ENCODE assay signal across 22 cellular contexts in the genomic region with DNA sequence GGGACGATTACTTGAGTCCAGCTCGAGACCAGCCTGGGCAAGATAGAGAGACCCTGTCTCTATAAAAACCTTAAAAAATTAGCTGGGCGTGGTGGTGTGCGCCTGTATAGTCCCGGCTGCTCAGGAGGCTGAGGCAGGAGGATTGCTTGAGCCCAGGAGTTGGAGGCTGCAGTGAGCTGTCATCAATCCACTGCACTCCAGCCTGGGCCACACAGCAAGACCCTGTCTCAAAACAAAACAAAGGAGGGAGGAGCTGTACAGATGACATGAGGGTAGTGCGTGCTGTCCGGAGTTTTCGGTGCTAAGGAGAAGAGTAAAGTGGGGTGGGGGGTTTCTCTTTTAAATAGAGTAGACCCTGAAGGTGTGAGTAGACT. TPM values are rescaled to one million over a fixed set of nuclear protein-coding genes. Genes with fewer than 3 reads are reported as not detected.
DNase-seq lines count a peak whose midpoint lies in the region; ATAC-seq, FAIRE-seq and TF ChIP-seq lines count a peak whose summit lies in the region.
"Had no signal": no experiment of that assay in that cellular context is flagged by ENCODE, and none has a peak within 500 bp of the region (broad histone marks: within the 10 kb centered on the region; RNA-seq: fewer than 3 reads in every experiment).

No MANE protein-coding gene starts in this region.

- H2AFZ ChIP-seq in HepG2 (ENCODE audit: low read length) (no peak overlapping the region), astrocyte (ENCODE audit: low read depth, low read length) (no peak overlapping the region), neural progenitor cell (replicated peaks) (no peak overlapping the region)
- H2AFZ ChIP-seq: GM23338 had no signal

- in situ Hi-C loops in HepG2 (cut with HindIII; ENCODE audit: extremely low pct_ligation_motif_present, low pct_unique_long_range_greater_than_20kb) = no loop called here

- no peak for TF ChIP-seq EP300 in HepG2 (IDR thresholded peaks at IDR 0.05; ENCODE audit: low read depth in 2 of 2, low read length in 2 of 2)
- no peak for TF ChIP-seq EP300 in HepG2 (CRISPR knock-in tag; IDR thresholded peaks at IDR 0.05; ENCODE audit: borderline replicate concordance)

- TF ChIP-seq CTCF in HepG2 (CRISPR knock-in tag; IDR thresholded peaks at IDR 0.05) = no peak
- no peak for TF ChIP-seq CTCF in right lobe of liver (IDR thresholded peaks at IDR 0.05)
- TF ChIP-seq CTCF in astrocyte (IDR thresholded peaks at IDR 0.05; ENCODE audit: insufficient read depth, low read depth, low read length) = no peak
- no peak for TF ChIP-seq CTCF in neural progenitor cell (IDR thresholded peaks at IDR 0.05)

- H3K36me3 Mint-ChIP-seq in astrocyte (ENCODE audit: low read depth, unreplicated experiment) = peaks cover 4% of the 10 kb centered on the region
- H3K36me3 Mint-ChIP-seq in neural progenitor cell = peaks cover 10% of the 10 kb centered on the region

- H3K9ac ChIP-seq in HepG2 (ENCODE audit: insufficient read depth, low read depth, low read length) = no peak overlapping the region
- H3K9ac ChIP-seq in astrocyte (ENCODE audit: low read length) = no peak overlapping the region
- no peak overlapping the region for H3K9ac ChIP-seq in neural progenitor cell

- ATAC-seq in HepG2 (no peak), right lobe of liver (no peak), HG03460 (IDR thresholded peaks at IDR 0.05; ENCODE audit: unreplicated experiment) (no peak)

- FAIRE-seq in HepG2 (lab: Jason Lieb, UNC) = no peak
- FAIRE-seq in astrocyte (lab: Jason Lieb, UNC) = no peak
- FAIRE-seq: A204.1, D721Med, G401.6, GM12891, GM19239, H54, HTR-8/SVneo had no signal

- H3K27ac Mint-ChIP-seq in astrocyte (ENCODE audit: unreplicated experiment) (peak overlapping the region; percentile 41), neural progenitor cell (peak overlapping the region; percentile 14)
- H3K27ac Mint-ChIP-seq: CD4-positive, alpha-beta T cell; GM23338; HFFc6; IgD-negative memory B cell had no signal

- TF ChIP-seq RAD21 in HepG2 (CRISPR knock-in tag; IDR thresholded peaks at IDR 0.05) = no peak

- no peak overlapping the region for H3K4me3 Mint-ChIP-seq in astrocyte (ENCODE audit: unreplicated experiment)
- no peak overlapping the region for H3K4me3 Mint-ChIP-seq in neural progenitor cell
- H3K4me3 Mint-ChIP-seq: CD4-positive, alpha-beta T cell; GM23338; HFFc6 had no signal

- H3K4me2 ChIP-seq in HepG2 (ENCODE audit: low read depth, low read length) = no peak overlapping the region
- no peak overlapping the region for H3K4me2 ChIP-seq in astrocyte (ENCODE audit: low read length)
- H3K4me2 ChIP-seq in neural progenitor cell = no peak overlapping the region
- H3K4me2 ChIP-seq: GM23338 had no signal

- H4K20me1 ChIP-seq in HepG2 (ENCODE audit: insufficient read depth, low read length) (no peaks in the 10 kb centered on the region), astrocyte (ENCODE audit: insufficient read depth, low read length) (peaks cover 16% of the 10 kb centered on the region), neural progenitor cell (ENCODE audit: low read depth) (peaks cover 3% of the 10 kb centered on the region)

- no peaks in the 10 kb centered on the region for H3K4me1 ChIP-seq in HepG2 (ENCODE audit: insufficient read depth, low read length)
- no peaks in the 10 kb centered on the region for H3K4me1 ChIP-seq in right lobe of liver
- H3K4me1 ChIP-seq in astrocyte (ENCODE audit: insufficient read depth, low read length) = no peaks in the 10 kb centered on the region
- H3K4me1 ChIP-seq in neural progenitor cell = no peaks in the 10 kb centered on the region
- H3K4me1 ChIP-seq: Caco-2 had no signal

- H3K27me3 ChIP-seq in HepG2 (ENCODE audit: control insufficient read depth in 1 of 2, insufficient read depth in 2 of 2, low read length in 2 of 2) (no peaks in the 10 kb centered on the region; a peak in 1 of 5 replicates), right lobe of liver (no peaks in the 10 kb centered on the region), astrocyte (ENCODE audit: insufficient read depth, low read length) (no peaks in the 10 kb centered on the region), neural progenitor cell (no peaks in the 10 kb centered on the region)

- BruUV-seq in HepG2 (replicated peaks; lab: Mats Ljungman, UMichigan) = no TSS peak

- H3K9me3 ChIP-seq in HepG2 (ENCODE audit: low read length) (no peaks in the 10 kb centered on the region), right lobe of liver (no peaks in the 10 kb centered on the region), astrocyte (ENCODE audit: insufficient read depth, low read depth, low read length) (no peaks in the 10 kb centered on the region), neural progenitor cell (ENCODE audit: low read depth) (no peaks in the 10 kb centered on the region)
- H3K9me3 ChIP-seq: Caco-2 had no signal

- H3K36me3 ChIP-seq in HepG2 (replicated peaks in 1 of 2; ENCODE audit: control insufficient read depth in 1 of 2, insufficient read depth in 2 of 2, low read length in 2 of 2) = peaks cover 32 to 67% of the 10 kb centered on the region in 2 experiments
- H3K36me3 ChIP-seq in right lobe of liver = peaks cover 0 to 28% (median 6%) of the 10 kb centered on the region in 4 donors
- H3K36me3 ChIP-seq in astrocyte (ENCODE audit: insufficient read depth, low read length) = peaks cover 13% of the 10 kb centered on the region
- H3K36me3 ChIP-seq in neural progenitor cell = no peaks in the 10 kb centered on the region

- H3K27me3 Mint-ChIP-seq in astrocyte (ENCODE audit: low read depth, unreplicated experiment) (no peaks in the 10 kb centered on the region), neural progenitor cell (ENCODE audit: insufficient read depth, low read depth) (peaks cover 3% of the 10 kb centered on the region)
- H3K27me3 Mint-ChIP-seq: CD4-positive, alpha-beta T cell; IgD-negative memory B cell had no signal

- no peaks in the 10 kb centered on the region for H3K4me1 Mint-ChIP-seq in astrocyte (ENCODE audit: low read depth, unreplicated experiment)
- no peaks in the 10 kb centered on the region for H3K4me1 Mint-ChIP-seq in neural progenitor cell
- H3K4me1 Mint-ChIP-seq: GM23338, IgD-negative memory B cell had no signal

- TF ChIP-seq POLR2A in HepG2 (IDR thresholded peaks at IDR 0.05; ENCODE audit: insufficient read depth in 1 of 2, low read depth in 2 of 2, low read length in 2 of 2) (no peak), right lobe of liver (IDR thresholded peaks at IDR 0.05) (no peak)

- H3K79me2 ChIP-seq in HepG2 (ENCODE audit: insufficient read depth, low read length) (no peaks in the 10 kb centered on the region), astrocyte (ENCODE audit: insufficient read depth, low read length) (peaks cover 8% of the 10 kb centered on the region), neural progenitor cell (ENCODE audit: low read depth) (no peaks in the 10 kb centered on the region)

- H3K9me3 Mint-ChIP-seq in astrocyte (ENCODE audit: unreplicated experiment) (no peaks in the 10 kb centered on the region), neural progenitor cell (no peaks in the 10 kb centered on the region)
- H3K9me3 Mint-ChIP-seq: CD4-positive, alpha-beta T cell; GM23338; HFFc6; IgD-negative memory B cell had no signal

- CTCF ChIA-PET in HepG2 (lab: Yijun Ruan, JAX; ENCODE audit: low intra/inter-chr PET ratio, low total read pairs) = no interaction called here

- intact Hi-C loops in HepG2 (cut with micrococcal nuclease; ENCODE audit: unreplicated experiment) (no loop called here), right lobe of liver (cut with DNase I) (loop anchor here in 1 of 2 donors (10.0 kb wide), 1 partner anchor 230 kb away; no protein-coding TSS in a partner anchor)

- H3K27ac ChIP-seq in HepG2 (ENCODE audit: extremely low read length, insufficient read depth, low read length) (no peak overlapping the region), right lobe of liver (no peak overlapping the region), astrocyte (ENCODE audit: low read depth, low read length) (no peak overlapping the region), neural progenitor cell (no peak overlapping the region)
- H3K27ac ChIP-seq: C4-2B had no signal

- DNase-seq in HepG2 (ENCODE audit: low spot score) (no peak), right lobe of liver (no peak), astrocyte (ENCODE audit: low read depth) (no peak), neural progenitor cell (ENCODE audit: low spot score) (no peak), NCI-H748 treated with DMSO at 0.1 percent for 48 hours (lab: John Stamatoyannopoulos, UW) (no peak)
- DNase-seq: AML-193, Caco-2, HCEC 1CT, HFFc6 had no signal

- POLR2A ChIA-PET in HepG2 (lab: Yijun Ruan, JAX) = no interaction called here

- peaks cover 4% of the 10 kb centered on the region for H3F3A ChIP-seq in neural progenitor cell (ENCODE audit: low read depth)

- 95% methylated on average over 8 of the region's 8 CpGs for WGBS in HepG2 (ENCODE audit: low lambda C conversion rate)
- WGBS in right lobe of liver (ENCODE audit: insufficient coverage, low coverage, low lambda C conversion rate, missing lambda C conversion rate) = 92% methylated on average over 4 of the region's 8 CpGs

- no peak overlapping the region for H3K4me3 ChIP-seq in HepG2 (replicated peaks in 1 of 3; ENCODE audit: insufficient read depth in 1 of 3, low read depth in 2 of 3, low read length in 3 of 3)
- H3K4me3 ChIP-seq in right lobe of liver = no peak overlapping the region
- H3K4me3 ChIP-seq in astrocyte (ENCODE audit: insufficient read depth, low read depth, low read length) = no peak overlapping the region
- no peak overlapping the region for H3K4me3 ChIP-seq in neural progenitor cell
- H3K4me3 ChIP-seq: GM23338 had no signal

RNA-seq across cellular contexts. Expression of a gene that starts 22.6 kb away (rescaled TPM):
- 47.9 and 51.1 TPM in 2 replicates for total RNA-seq in HepG2 (2016; rRNA removed; fragmentation: Illumina TruSeq; extraction: Trizol)
- 7.5 and 8.8 TPM in 2 replicates for total RNA-seq in HepG2 (2016; cell fraction: cytosol; rRNA removed; fragmentation: Illumina TruSeq; extraction: Trizol; ENCODE audit: low read depth)
- total RNA-seq in HepG2 (2016; cell fraction: insoluble cytoplasmic fraction; rRNA removed; fragmentation: Illumina TruSeq; extraction: Trizol) = 38.9 and 55.4 TPM in 2 replicates
- 11.6 and 13.8 TPM in 2 replicates for total RNA-seq in HepG2 (2016; cell fraction: membrane; rRNA removed; fragmentation: Illumina TruSeq; extraction: Trizol)
- 29.4 and 31.2 TPM in 2 replicates for total RNA-seq in HepG2 (2016; cell fraction: nucleus; rRNA removed; fragmentation: Illumina TruSeq; extraction: Trizol)
- polyA plus RNA-seq in HepG2 (2011; rRNA removed) = 20.0 and 26.0 TPM in 2 replicates
- polyA plus RNA-seq in HepG2 (2011; cell fraction: cytosol; rRNA removed) = 11.0 and 22.9 TPM in 2 replicates
- polyA plus RNA-seq in HepG2 (2011; cell fraction: nucleus; rRNA removed) = 50.4 and 56.5 TPM in 2 replicates
- 20.9 and 29.2 TPM in 2 replicates for polyA plus RNA-seq in HepG2 (2012)
- polyA plus RNA-seq in HepG2 (2016; cell fraction: cytosol; fragmentation: Illumina TruSeq; extraction: Trizol; ENCODE audit: low read depth) = 5.7 and 6.4 TPM in 2 replicates
- 59.0 and 65.1 TPM in 2 replicates for polyA plus RNA-seq in HepG2 (2016; cell fraction: insoluble cytoplasmic fraction; fragmentation: Illumina TruSeq; extraction: Trizol; ENCODE audit: low read depth)
- 8.6 and 10.8 TPM in 2 replicates for polyA plus RNA-seq in HepG2 (2016; cell fraction: membrane; fragmentation: Illumina TruSeq; extraction: Trizol; ENCODE audit: low read depth)
- 76.7 and 79.6 TPM in 2 replicates for polyA plus RNA-seq in HepG2 (2016; cell fraction: nucleus; fragmentation: Illumina TruSeq; extraction: Trizol; ENCODE audit: insufficient read depth, low read depth)
- 12.6 and 23.4 TPM in 2 replicates for polyA minus RNA-seq in HepG2 (2011; rRNA and poly(A)+ RNA removed; ENCODE audit: low replicate concordance)
- 10.2 and 16.9 TPM in 2 replicates for polyA minus RNA-seq in HepG2 (2011; cell fraction: cytosol; rRNA and poly(A)+ RNA removed)
- 12.0 and 12.8 TPM in 2 replicates for polyA minus RNA-seq in HepG2 (2011; cell fraction: nucleus; rRNA and poly(A)+ RNA removed)
- 10 to 100 TPM in 5 of 6 experiments, 1 to 10 TPM in 1; 8.4 to 16.3 (median 14.0) TPM for total RNA-seq in right lobe of liver
- 78.9 and 79.8 TPM in 2 replicates for total RNA-seq in astrocyte
- total RNA-seq in neural progenitor cell (ENCODE audit: low replicate concordance) = 36.0 and 166 TPM in 2 replicates

RNA-seq across cellular contexts. Expression of a gene that starts 23.6 kb away (rescaled TPM):
- total RNA-seq in HepG2 (2016; rRNA removed; fragmentation: Illumina TruSeq; extraction: Trizol) (0.80 and 1.3 TPM in 2 replicates), right lobe of liver (10 to 100 TPM; 28.4 to 51.2 (median 39.3) TPM), astrocyte (0.05 TPM in 1 of 2 replicates, not detected in the other), neural progenitor cell (ENCODE audit: low replicate concordance) (0.15 TPM in 1 of 2 replicates, not detected in the other)
- total RNA-seq in HepG2 (2016; cell fraction: cytosol; rRNA removed; fragmentation: Illumina TruSeq; extraction: Trizol; ENCODE audit: low read depth) = 1.2 and 1.4 TPM in 2 replicates
- 0.68 and 1.3 TPM in 2 replicates for total RNA-seq in HepG2 (2016; cell fraction: insoluble cytoplasmic fraction; rRNA removed; fragmentation: Illumina TruSeq; extraction: Trizol)
- total RNA-seq in HepG2 (2016; cell fraction: membrane; rRNA removed; fragmentation: Illumina TruSeq; extraction: Trizol) = 0.12 and 0.21 TPM in 2 replicates
- total RNA-seq in HepG2 (2016; cell fraction: nucleus; rRNA removed; fragmentation: Illumina TruSeq; extraction: Trizol) = 1.0 and 1.1 TPM in 2 replicates
- 1.1 and 1.9 TPM in 2 replicates for polyA plus RNA-seq in HepG2 (2011; rRNA removed)
- 0.72 and 0.76 TPM in 2 replicates for polyA plus RNA-seq in HepG2 (2011; cell fraction: cytosol; rRNA removed)
- 12.5 and 14.8 TPM in 2 replicates for polyA plus RNA-seq in HepG2 (2011; cell fraction: nucleus; rRNA removed)
- polyA plus RNA-seq in HepG2 (2012) = 0.82 and 1.4 TPM in 2 replicates
- 1.2 and 1.5 TPM in 2 replicates for polyA plus RNA-seq in HepG2 (2016; cell fraction: cytosol; fragmentation: Illumina TruSeq; extraction: Trizol; ENCODE audit: low read depth)
- polyA plus RNA-seq in HepG2 (2016; cell fraction: insoluble cytoplasmic fraction; fragmentation: Illumina TruSeq; extraction: Trizol; ENCODE audit: low read depth) = 0.48 and 0.53 TPM in 2 replicates
- 0.08 and 0.13 TPM in 2 replicates for polyA plus RNA-seq in HepG2 (2016; cell fraction: membrane; fragmentation: Illumina TruSeq; extraction: Trizol; ENCODE audit: low read depth)
- polyA plus RNA-seq in HepG2 (2016; cell fraction: nucleus; fragmentation: Illumina TruSeq; extraction: Trizol; ENCODE audit: insufficient read depth, low read depth) = 2.9 and 3.1 TPM in 2 replicates
- 0.19 and 0.78 TPM in 2 replicates for polyA minus RNA-seq in HepG2 (2011; rRNA and poly(A)+ RNA removed; ENCODE audit: low replicate concordance)
- polyA minus RNA-seq in HepG2 (2011; cell fraction: cytosol; rRNA and poly(A)+ RNA removed) = 1.1 and 1.3 TPM in 2 replicates
- polyA minus RNA-seq in HepG2 (2011; cell fraction: nucleus; rRNA and poly(A)+ RNA removed) = 1.0 and 1.6 TPM in 2 replicates
- total RNA-seq: CD4-positive, alpha-beta T cell; HFFc6 had no signal

RNA-seq across cellular contexts. Expression of a gene that starts 37.1 kb away (rescaled TPM):
- total RNA-seq in HepG2 (2016; rRNA removed; fragmentation: Illumina TruSeq; extraction: Trizol) (33.6 and 35.5 TPM in 2 replicates), right lobe of liver (10 to 100 TPM; 47.2 to 79.1 (median 58.8) TPM), astrocyte (61.0 and 63.6 TPM in 2 replicates), neural progenitor cell (ENCODE audit: low replicate concordance) (24.9 and 42.7 TPM in 2 replicates)
- 82.0 and 89.5 TPM in 2 replicates for total RNA-seq in HepG2 (2016; cell fraction: cytosol; rRNA removed; fragmentation: Illumina TruSeq; extraction: Trizol; ENCODE audit: low read depth)
- total RNA-seq in HepG2 (2016; cell fraction: insoluble cytoplasmic fraction; rRNA removed; fragmentation: Illumina TruSeq; extraction: Trizol) = 26.5 and 40.3 TPM in 2 replicates
- 92.4 and 97.7 TPM in 2 replicates for total RNA-seq in HepG2 (2016; cell fraction: membrane; rRNA removed; fragmentation: Illumina TruSeq; extraction: Trizol)
- 14.4 and 21.6 TPM in 2 replicates for total RNA-seq in HepG2 (2016; cell fraction: nucleus; rRNA removed; fragmentation: Illumina TruSeq; extraction: Trizol)
- 34.9 and 44.2 TPM in 2 replicates for polyA plus RNA-seq in HepG2 (2011; rRNA removed)
- 33.0 and 55.5 TPM in 2 replicates for polyA plus RNA-seq in HepG2 (2011; cell fraction: cytosol; rRNA removed)
- polyA plus RNA-seq in HepG2 (2011; cell fraction: nucleus; rRNA removed) = 41.1 and 57.2 TPM in 2 replicates
- 24.9 and 32.9 TPM in 2 replicates for polyA plus RNA-seq in HepG2 (2012)
- polyA plus RNA-seq in HepG2 (2016; cell fraction: cytosol; fragmentation: Illumina TruSeq; extraction: Trizol; ENCODE audit: low read depth) = 99.5 and 107 TPM in 2 replicates
- polyA plus RNA-seq in HepG2 (2016; cell fraction: insoluble cytoplasmic fraction; fragmentation: Illumina TruSeq; extraction: Trizol; ENCODE audit: low read depth) = 35.2 and 44.8 TPM in 2 replicates
- polyA plus RNA-seq in HepG2 (2016; cell fraction: membrane; fragmentation: Illumina TruSeq; extraction: Trizol; ENCODE audit: low read depth) = 107 and 115 TPM in 2 replicates
- polyA plus RNA-seq in HepG2 (2016; cell fraction: nucleus; fragmentation: Illumina TruSeq; extraction: Trizol; ENCODE audit: insufficient read depth, low read depth) = 46.4 and 52.3 TPM in 2 replicates
- polyA minus RNA-seq in HepG2 (2011; rRNA and poly(A)+ RNA removed; ENCODE audit: low replicate concordance) = 27.9 and 43.0 TPM in 2 replicates
- 17.5 and 20.2 TPM in 2 replicates for polyA minus RNA-seq in HepG2 (2011; cell fraction: cytosol; rRNA and poly(A)+ RNA removed)
- 7.8 and 11.1 TPM in 2 replicates for polyA minus RNA-seq in HepG2 (2011; cell fraction: nucleus; rRNA and poly(A)+ RNA removed)

RNA-seq across cellular contexts. Expression of a gene that starts 40.3 kb away (rescaled TPM):
- 1.6 and 1.8 TPM in 2 replicates for total RNA-seq in HepG2 (2016; rRNA removed; fragmentation: Illumina TruSeq; extraction: Trizol)
- total RNA-seq in HepG2 (2016; cell fraction: cytosol; rRNA removed; fragmentation: Illumina TruSeq; extraction: Trizol; ENCODE audit: low read depth) = 0.35 and 0.40 TPM in 2 replicates
- total RNA-seq in HepG2 (2016; cell fraction: insoluble cytoplasmic fraction; rRNA removed; fragmentation: Illumina TruSeq; extraction: Trizol) = 0.94 and 1.8 TPM in 2 replicates
- 0.65 TPM in 2 replicates for total RNA-seq in HepG2 (2016; cell fraction: membrane; rRNA removed; fragmentation: Illumina TruSeq; extraction: Trizol)
- total RNA-seq in HepG2 (2016; cell fraction: nucleus; rRNA removed; fragmentation: Illumina TruSeq; extraction: Trizol) = 1.9 TPM in 2 replicates
- 4.8 and 6.3 TPM in 2 replicates for polyA plus RNA-seq in HepG2 (2011; rRNA removed)
- 1.6 and 1.9 TPM in 2 replicates for polyA plus RNA-seq in HepG2 (2011; cell fraction: cytosol; rRNA removed)
- 31.7 and 40.6 TPM in 2 replicates for polyA plus RNA-seq in HepG2 (2011; cell fraction: nucleus; rRNA removed)
- 1.9 and 2.0 TPM in 2 replicates for polyA plus RNA-seq in HepG2 (2012)
- 0.12 and 0.53 TPM in 2 replicates for polyA plus RNA-seq in HepG2 (2016; cell fraction: cytosol; fragmentation: Illumina TruSeq; extraction: Trizol; ENCODE audit: low read depth)
- 0.77 and 1.4 TPM in 2 replicates for polyA plus RNA-seq in HepG2 (2016; cell fraction: insoluble cytoplasmic fraction; fragmentation: Illumina TruSeq; extraction: Trizol; ENCODE audit: low read depth)
- polyA plus RNA-seq in HepG2 (2016; cell fraction: membrane; fragmentation: Illumina TruSeq; extraction: Trizol; ENCODE audit: low read depth) = 0.11 and 0.52 TPM in 2 replicates
- 5.8 and 8.9 TPM in 2 replicates for polyA plus RNA-seq in HepG2 (2016; cell fraction: nucleus; fragmentation: Illumina TruSeq; extraction: Trizol; ENCODE audit: insufficient read depth, low read depth)
- polyA minus RNA-seq in HepG2 (2011; rRNA and poly(A)+ RNA removed; ENCODE audit: low replicate concordance) = 0.47 and 3.5 TPM in 2 replicates
- 0.97 and 0.99 TPM in 2 replicates for polyA minus RNA-seq in HepG2 (2011; cell fraction: cytosol; rRNA and poly(A)+ RNA removed)
- polyA minus RNA-seq in HepG2 (2011; cell fraction: nucleus; rRNA and poly(A)+ RNA removed) = 4.1 and 4.4 TPM in 2 replicates
- 100 to 1,000 TPM in 4 of 6 experiments, 10 to 100 TPM in 2; 35.0 to 149 (median 117) TPM for total RNA-seq in right lobe of liver
- not detected in 2 replicates for total RNA-seq in astrocyte
- 1.2 and 5.1 TPM in 2 replicates for total RNA-seq in neural progenitor cell (ENCODE audit: low replicate concordance)
- total RNA-seq: HFFc6 had no signal
- polyA plus RNA-seq: BJ, IgD-negative memory B cell had no signal

RNA-seq across cellular contexts. Expression of a gene that starts 45.2 kb away (rescaled TPM):
- 7.1 and 12.0 TPM in 2 replicates for total RNA-seq in HepG2 (2016; rRNA removed; fragmentation: Illumina TruSeq; extraction: Trizol)
- 2.0 and 2.2 TPM in 2 replicates for total RNA-seq in HepG2 (2016; cell fraction: cytosol; rRNA removed; fragmentation: Illumina TruSeq; extraction: Trizol; ENCODE audit: low read depth)
- total RNA-seq in HepG2 (2016; cell fraction: insoluble cytoplasmic fraction; rRNA removed; fragmentation: Illumina TruSeq; extraction: Trizol) = 5.8 and 13.0 TPM in 2 replicates
- total RNA-seq in HepG2 (2016; cell fraction: membrane; rRNA removed; fragmentation: Illumina TruSeq; extraction: Trizol) = 4.2 and 4.7 TPM in 2 replicates
- 10.2 and 12.3 TPM in 2 replicates for total RNA-seq in HepG2 (2016; cell fraction: nucleus; rRNA removed; fragmentation: Illumina TruSeq; extraction: Trizol)
- polyA plus RNA-seq in HepG2 (2011; rRNA removed) = 39.3 and 48.9 TPM in 2 replicates
- polyA plus RNA-seq in HepG2 (2011; cell fraction: cytosol; rRNA removed) = 33.3 and 38.7 TPM in 2 replicates
- 12.1 and 16.5 TPM in 2 replicates for polyA plus RNA-seq in HepG2 (2011; cell fraction: nucleus; rRNA removed)
- 8.4 and 14.3 TPM in 2 replicates for polyA plus RNA-seq in HepG2 (2012)
- 2.4 and 2.6 TPM in 2 replicates for polyA plus RNA-seq in HepG2 (2016; cell fraction: cytosol; fragmentation: Illumina TruSeq; extraction: Trizol; ENCODE audit: low read depth)
- 6.6 and 8.6 TPM in 2 replicates for polyA plus RNA-seq in HepG2 (2016; cell fraction: insoluble cytoplasmic fraction; fragmentation: Illumina TruSeq; extraction: Trizol; ENCODE audit: low read depth)
- 4.2 and 4.9 TPM in 2 replicates for polyA plus RNA-seq in HepG2 (2016; cell fraction: membrane; fragmentation: Illumina TruSeq; extraction: Trizol; ENCODE audit: low read depth)
- 20.0 and 22.9 TPM in 2 replicates for polyA plus RNA-seq in HepG2 (2016; cell fraction: nucleus; fragmentation: Illumina TruSeq; extraction: Trizol; ENCODE audit: insufficient read depth, low read depth)
- polyA minus RNA-seq in HepG2 (2011; rRNA and poly(A)+ RNA removed; ENCODE audit: low replicate concordance) = 0.77 and 28.9 TPM in 2 replicates
- 12.1 and 23.5 TPM in 2 replicates for polyA minus RNA-seq in HepG2 (2011; cell fraction: cytosol; rRNA and poly(A)+ RNA removed)
- polyA minus RNA-seq in HepG2 (2011; cell fraction: nucleus; rRNA and poly(A)+ RNA removed) = 3.2 and 5.6 TPM in 2 replicates
- 1,000 to 10,000 TPM in 2 of 6 experiments, 100 to 1,000 TPM in 4; 331 to 1,334 (median 524) TPM for total RNA-seq in right lobe of liver
- total RNA-seq in astrocyte = 0.14 and 0.19 TPM in 2 replicates
- 0.19 TPM in 1 of 2 replicates, not detected in the other for total RNA-seq in neural progenitor cell (ENCODE audit: low replicate concordance)
- total RNA-seq: CD4-positive, alpha-beta T cell; HFFc6 had no signal

Comparison
In these comparisons a context has a peak if more than half of its experiments do, and no peak if none do; other contexts are left out.
1. RNA of a gene that starts 23.6 kb away (total RNA-seq): 28.4 to 51.2 TPM in right lobe of liver; 0.12 to 1.4 TPM in HepG2, 0.05 TPM in astrocyte and 0.15 TPM in neural progenitor cell; every median in the first group is over 10 times any median in the second.